9 cellular contexts compared by ENCODE assay signal in the genomic region with DNA sequence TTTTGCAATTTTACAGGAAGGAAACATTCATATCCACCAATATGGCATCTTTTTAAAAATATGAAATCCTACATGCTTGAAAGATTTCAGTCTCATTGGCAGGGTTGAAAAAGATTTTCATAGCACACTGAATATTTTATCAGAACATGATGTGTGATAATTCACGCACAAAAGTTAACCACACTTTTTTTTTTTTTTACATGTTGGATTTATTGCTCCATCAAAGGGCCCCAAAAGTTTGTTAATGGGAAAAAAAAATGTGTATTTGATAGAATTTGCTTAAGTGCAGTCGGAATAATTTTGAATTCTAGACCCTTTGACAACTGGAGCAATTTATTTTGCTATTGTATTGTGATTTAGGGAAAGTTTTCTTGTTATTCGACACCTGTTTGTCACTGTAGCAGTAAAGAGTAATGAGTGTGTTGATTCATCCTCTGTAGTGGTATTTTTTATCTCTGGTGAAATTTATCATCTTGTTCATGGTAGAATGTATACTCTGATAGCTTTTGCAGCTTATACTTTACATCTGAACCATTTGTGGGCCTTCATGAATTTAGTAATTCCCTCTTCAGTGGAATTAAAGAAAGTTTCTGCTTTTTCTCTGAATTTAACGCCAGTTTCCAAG. TPM values are rescaled to one million over a fixed set of nuclear protein-coding genes. Genes with fewer than 3 reads are reported as not detected.
DNase-seq lines count a peak whose midpoint lies in the region; ATAC-seq, FAIRE-seq and TF ChIP-seq lines count a peak whose summit lies in the region.
"Had no signal": no experiment of that assay in that cellular context is flagged by ENCODE, and none has a peak within 500 bp of the region (broad histone marks: within the 10 kb centered on the region; RNA-seq: fewer than 3 reads in every experiment).

No MANE protein-coding gene starts in this region.

- H2AFZ ChIP-seq in keratinocyte (ENCODE audit: control insufficient read depth, low read length), result no peak overlapping the region

- no peaks in the 10 kb centered on the region for H3K36me3 Mint-ChIP-seq in activated CD8-positive, alpha-beta memory T cell treated with anti-CD3 and anti-CD28 coated beads, Interleukin-2, amount 10 ng/mL, durations not matched to agents 7 days and 5 days
- no peaks in the 10 kb centered on the region for H3K36me3 Mint-ChIP-seq in activated naive CD8-positive, alpha-beta T cell treated with anti-CD3 and anti-CD28 coated beads, Interleukin-2, amount 10 ng/mL, durations not matched to agents 7 days and 5 days

- H3K9ac ChIP-seq in keratinocyte (ENCODE audit: control insufficient read depth, extremely low read depth, insufficient read depth, low read length), result no peak overlapping the region

- no peak overlapping the region for H3K27ac Mint-ChIP-seq in activated CD8-positive, alpha-beta memory T cell treated with anti-CD3 and anti-CD28 coated beads, Interleukin-2, amount 10 ng/mL, durations not matched to agents 7 days and 5 days
- H3K27ac Mint-ChIP-seq in activated naive CD8-positive, alpha-beta T cell treated with anti-CD3 and anti-CD28 coated beads, Interleukin-2, amount 10 ng/mL, durations not matched to agents 7 days and 5 days, result no peak overlapping the region

- peak overlapping the region; percentile 94 for H3K4me2 ChIP-seq in keratinocyte (ENCODE audit: control insufficient read depth, extremely low read depth, insufficient read depth, low read depth, low read length)

- H3K4me3 ChIP-seq in keratinocyte (ENCODE audit: control insufficient read depth in 2 of 3, extremely low read depth in 1 of 3, insufficient read depth in 2 of 3, low read depth in 1 of 3, low read length in 3 of 3) (peak overlapping the region in 1 of 3 experiments; percentile 68), thoracic aorta (peak overlapping the region; percentile 71)

- POLR2A ChIA-PET in activated naive CD8-positive, alpha-beta T cell treated with anti-CD3 and anti-CD28 coated beads, Interleukin-2, amount 10 ng/mL, durations not matched to agents 7 days and 5 days (lab: Charles Lee), result no interaction called here
- POLR2A ChIA-PET in GM10248 (lab: Yijun Ruan, JAX), result no interaction called here

- no peak overlapping the region for H3K27ac ChIP-seq in keratinocyte (ENCODE audit: control insufficient read depth, insufficient read depth, low read length)
- peak overlapping the region; percentile 48 to 62 for H3K27ac ChIP-seq in thoracic aorta

- H3K9me3 ChIP-seq in keratinocyte (ENCODE audit: control insufficient read depth, low read depth, low read length), result peaks cover 3% of the 10 kb centered on the region
- no peaks in the 10 kb centered on the region for H3K9me3 ChIP-seq in thoracic aorta

- H3K4me3 Mint-ChIP-seq in activated CD8-positive, alpha-beta memory T cell treated with anti-CD3 and anti-CD28 coated beads, Interleukin-2, amount 10 ng/mL, durations not matched to agents 7 days and 5 days, result peak overlapping the region; percentile 45
- peak overlapping the region; percentile 54 for H3K4me3 Mint-ChIP-seq in activated naive CD8-positive, alpha-beta T cell treated with anti-CD3 and anti-CD28 coated beads, Interleukin-2, amount 10 ng/mL, durations not matched to agents 7 days and 5 days

- DNase-seq in activated CD8-positive, alpha-beta memory T cell treated with anti-CD3 and anti-CD28 coated beads, Interleukin-2, amount 10 ng/mL, durations not matched to agents 7 days and 5 days, result no peak
- DNase-seq in activated CD8-positive, alpha-beta memory T cell treated with anti-CD3 and anti-CD28 coated beads, Interleukin-2, amount 50 U/mL, for 4 hours, result no peak
- no peak for DNase-seq in activated naive CD8-positive, alpha-beta T cell treated with anti-CD3 and anti-CD28 coated beads, Interleukin-2, amount 10 ng/mL, durations not matched to agents 7 days and 5 days
- DNase-seq in keratinocyte (ENCODE audit: low read depth, low spot score), result no peak
- DNase-seq in thoracic aorta (ENCODE audit: low spot score), result no peak
- no peak for DNase-seq in SHP77 (lab: John Stamatoyannopoulos, UW)
- no peak for DNase-seq in GM10248 (ENCODE audit: extremely low spot score)
- DNase-seq: NCI-H2227 treated with DMSO at 0.1 percent for 48 hours had no signal

- no peak for FAIRE-seq in keratinocyte (lab: Jason Lieb, UNC)

- H3K4me1 Mint-ChIP-seq in activated CD8-positive, alpha-beta memory T cell treated with anti-CD3 and anti-CD28 coated beads, Interleukin-2, amount 10 ng/mL, durations not matched to agents 7 days and 5 days, result peaks cover 21% of the 10 kb centered on the region
- H3K4me1 Mint-ChIP-seq in activated naive CD8-positive, alpha-beta T cell treated with anti-CD3 and anti-CD28 coated beads, Interleukin-2, amount 10 ng/mL, durations not matched to agents 7 days and 5 days, result peaks cover 27% of the 10 kb centered on the region

- no peaks in the 10 kb centered on the region for H3K79me2 ChIP-seq in keratinocyte (ENCODE audit: control insufficient read depth, insufficient read depth, low read length)

- CTCF ChIA-PET in activated CD8-positive, alpha-beta memory T cell treated with anti-CD3 and anti-CD28 coated beads, Interleukin-2, amount 10 ng/mL, durations not matched to agents 7 days and 5 days (lab: Charles Lee), result no interaction called here
- CTCF ChIA-PET in GM10248 (lab: Yijun Ruan, JAX), result no interaction called here

- TF ChIP-seq CTCF in keratinocyte (optimal IDR thresholded peaks at IDR 0.05 in 1 of 3, IDR thresholded peaks at IDR 0.05 in 1 of 3, conservative IDR thresholded peaks at IDR 0.05 in 1 of 3; ENCODE audit: extremely low read depth in 1 of 3, insufficient read depth in 2 of 3, low read length in 3 of 3) (no peak), thoracic aorta (IDR thresholded peaks at IDR 0.05) (no peak), GM10248 (IDR thresholded peaks at IDR 0.05; ENCODE audit: control extremely low read depth, extremely low read depth, low read depth, missing control alignments) (no peak)

- dilution Hi-C loops in keratinocyte (cut with MboI; ENCODE audit: extremely low pct_ligation_motif_present, low sequenced_read_pairs), result no loop called here

- ATAC-seq in activated CD8-positive, alpha-beta memory T cell treated with anti-CD3 and anti-CD28 coated beads, Interleukin-2, amount 10 ng/mL, durations not matched to agents 7 days and 5 days, result no peak
- no peak for ATAC-seq in activated naive CD8-positive, alpha-beta T cell treated with anti-CD3 and anti-CD28 coated beads, Interleukin-2, amount 10 ng/mL, durations not matched to agents 7 days and 5 days (ENCODE audit: low read depth)
- ATAC-seq in thoracic aorta (ENCODE audit: insufficient number of reproducible peaks, low FRiP score, low read depth) (no peak), HG02885 (IDR thresholded peaks at IDR 0.05; ENCODE audit: poor library complexity, unreplicated experiment) (no peak)

- no peaks in the 10 kb centered on the region for H3K9me3 Mint-ChIP-seq in activated CD8-positive, alpha-beta memory T cell treated with anti-CD3 and anti-CD28 coated beads, Interleukin-2, amount 10 ng/mL, durations not matched to agents 7 days and 5 days (ENCODE audit: low read depth)
- peaks cover 1% of the 10 kb centered on the region for H3K9me3 Mint-ChIP-seq in activated naive CD8-positive, alpha-beta T cell treated with anti-CD3 and anti-CD28 coated beads, Interleukin-2, amount 10 ng/mL, durations not matched to agents 7 days and 5 days

- H4K20me1 ChIP-seq in keratinocyte (ENCODE audit: control insufficient read depth, extremely low read depth, insufficient read depth, low read length), result peaks cover 2% of the 10 kb centered on the region

- no peaks in the 10 kb centered on the region for H3K36me3 ChIP-seq in keratinocyte (ENCODE audit: control insufficient read depth in 2 of 2, extremely low read depth in 1 of 2, insufficient read depth in 2 of 2, low read length in 2 of 2)
- no peaks in the 10 kb centered on the region for H3K36me3 ChIP-seq in thoracic aorta

- H3K27me3 Mint-ChIP-seq in activated CD8-positive, alpha-beta memory T cell treated with anti-CD3 and anti-CD28 coated beads, Interleukin-2, amount 10 ng/mL, durations not matched to agents 7 days and 5 days, result peaks cover 74% of the 10 kb centered on the region
- peaks cover 59% of the 10 kb centered on the region for H3K27me3 Mint-ChIP-seq in activated naive CD8-positive, alpha-beta T cell treated with anti-CD3 and anti-CD28 coated beads, Interleukin-2, amount 10 ng/mL, durations not matched to agents 7 days and 5 days

- no peaks in the 10 kb centered on the region for H3K9me1 ChIP-seq in keratinocyte (ENCODE audit: control insufficient read depth, extremely low read depth, insufficient read depth, low read length)

- H3K27me3 ChIP-seq in keratinocyte (ENCODE audit: control insufficient read depth, extremely low read depth, insufficient read depth, low read length), result peaks cover 34% of the 10 kb centered on the region
- peaks cover 4% of the 10 kb centered on the region for H3K27me3 ChIP-seq in thoracic aorta (replicated peaks; ENCODE audit: insufficient read depth)

- H3K4me1 ChIP-seq in keratinocyte (ENCODE audit: control insufficient read depth, extremely low read depth, insufficient read depth, low read length), result peaks cover 6% of the 10 kb centered on the region
- H3K4me1 ChIP-seq in thoracic aorta (ENCODE audit: control insufficient read depth in 1 of 2, low read depth in 2 of 2), result peaks cover 6 to 32% of the 10 kb centered on the region in 2 donors

RNA-seq across cellular contexts. Expression of gene EML1, which starts 1.1 kb away (rescaled TPM):
- total RNA-seq in activated CD8-positive, alpha-beta memory T cell treated with anti-CD3 and anti-CD28 coated beads, Interleukin-2, amount 10 ng/mL, durations not matched to agents 7 days and 5 days, result not detected
- total RNA-seq in activated naive CD8-positive, alpha-beta T cell treated with anti-CD3 and anti-CD28 coated beads, Interleukin-2, amount 10 ng/mL, durations not matched to agents 7 days and 5 days, result under 1 TPM in 1 of 2 experiments, not detected in 1; 0.69 TPM
- 0.84 to 1.8 TPM (median 0.85 TPM) in 3 replicates for polyA plus RNA-seq in keratinocyte
- 4.1 TPM for polyA plus RNA-seq in keratinocyte (2011; ENCODE audit: low read depth)
- 1.1 and 2.1 TPM in 2 replicates for polyA plus RNA-seq in keratinocyte (2011; cell fraction: cytosol; rRNA removed)
- polyA plus RNA-seq in keratinocyte (2011; cell fraction: nucleus; rRNA removed), result 2.3 and 3.0 TPM in 2 replicates
- 0.76 and 3.4 TPM in 2 replicates for polyA plus RNA-seq in keratinocyte (2012; ENCODE audit: low replicate concordance)
- 5.0 to 10.3 TPM (median 9.8 TPM) in 3 replicates for polyA minus RNA-seq in keratinocyte
- polyA minus RNA-seq in keratinocyte (2011; cell fraction: cytosol; rRNA and poly(A)+ RNA removed), result 2.1 TPM
- 1.7 and 1.9 TPM in 2 replicates for polyA minus RNA-seq in keratinocyte (2011; cell fraction: nucleus; rRNA and poly(A)+ RNA removed)
- total RNA-seq in thoracic aorta, result 10 to 100 TPM; 55.1 to 66.5 TPM

Comparison
In these comparisons a context has a peak if more than half of its experiments do, and no peak if none do; other contexts are left out.
1. RNA of gene EML1, which starts 1.1 kb away (total RNA-seq): 55.1 to 66.5 TPM in thoracic aorta; 0.69 TPM in activated naive CD8-positive, alpha-beta T cell treated with anti-CD3 and anti-CD28 coated beads, Interleukin-2, amount 10 ng/mL, durations not matched to agents 7 days and 5 days and not detected in activated CD8-positive, alpha-beta memory T cell treated with anti-CD3 and anti-CD28 coated beads, Interleukin-2, amount 10 ng/mL, durations not matched to agents 7 days and 5 days; every median in the first group is over 10 times any median in the second.